ENCODE assay signal across 10 cellular contexts in the genomic region with DNA sequence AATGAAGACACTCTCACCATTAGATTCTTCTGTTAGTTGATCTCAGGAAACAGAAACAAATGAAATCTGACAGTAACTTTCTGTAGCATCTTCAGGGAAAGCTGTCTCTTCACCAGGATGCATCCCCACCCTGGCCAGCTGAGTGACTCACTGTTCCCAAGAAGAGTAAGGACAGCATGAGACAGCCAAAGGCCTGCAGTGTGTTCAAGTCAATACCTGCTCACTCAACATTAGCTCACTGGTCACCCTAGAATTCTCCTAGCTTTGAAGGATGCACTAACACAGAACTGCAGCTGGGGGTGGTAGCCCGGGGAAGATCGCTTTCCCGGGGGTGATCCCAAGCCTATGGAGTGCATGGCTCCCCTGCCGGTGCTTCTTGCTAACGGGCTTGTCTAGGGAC. TPM values are rescaled to one million over a fixed set of nuclear protein-coding genes. Genes with fewer than 3 reads are reported as not detected.
DNase-seq lines count a peak whose midpoint lies in the region; ATAC-seq and TF ChIP-seq lines count a peak whose summit lies in the region.
"Had no signal": no experiment of that assay in that cellular context is flagged by ENCODE, and none has a peak within 500 bp of the region (broad histone marks: within the 10 kb centered on the region; RNA-seq: fewer than 3 reads in every experiment).

No MANE protein-coding gene starts in this region.

- H3K27ac ChIP-seq in GM23248 (peak overlapping the region; percentile 85), hepatocyte (peak overlapping the region; percentile 93), smooth muscle cell (ENCODE audit: low read depth) (peak overlapping the region; percentile 77), MM.1S (ENCODE audit: low read length) (no peak overlapping the region)

- H3K4me3 ChIP-seq in GM23248 (peak overlapping the region; percentile 3; the same call in 1 of the 2 replicates), hepatocyte (no peak overlapping the region), smooth muscle cell (no peak overlapping the region), MM.1S (ENCODE audit: low read length) (no peak overlapping the region)

- H3K27me3 ChIP-seq in GM23248 (replicated peaks; ENCODE audit: insufficient read depth): no peaks in the 10 kb centered on the region
- H3K27me3 ChIP-seq in hepatocyte: no peaks in the 10 kb centered on the region
- no peaks in the 10 kb centered on the region for H3K27me3 ChIP-seq in smooth muscle cell (ENCODE audit: low read depth)
- H3K27me3 ChIP-seq in MM.1S (replicated peaks; ENCODE audit: insufficient read depth, low read length): no peaks in the 10 kb centered on the region

- H4K20me1 ChIP-seq in GM23248 (ENCODE audit: insufficient read depth): no peaks in the 10 kb centered on the region
- no peaks in the 10 kb centered on the region for H4K20me1 ChIP-seq in hepatocyte (ENCODE audit: insufficient read depth, poor library complexity, severe bottlenecking)
- H4K20me1 ChIP-seq in smooth muscle cell (ENCODE audit: low read depth): no peaks in the 10 kb centered on the region
- H4K20me1 ChIP-seq in MM.1S (ENCODE audit: insufficient read depth, low read length): no peaks in the 10 kb centered on the region

- DNase-seq in GM23248: peak; percentile 88
- no peak for DNase-seq in activated naive CD8-positive, alpha-beta T cell treated with anti-CD3 and anti-CD28 coated beads, Interleukin-2, amount 50 U/mL, for 24 hours
- peak; percentile 44 for DNase-seq in hepatocyte (ENCODE audit: low spot score)
- DNase-seq in smooth muscle cell (lab: John Stamatoyannopoulos, UW; ENCODE audit: unreplicated experiment): no peak
- DNase-seq in NK-92 treated with Interleukin-12 subunit alpha and Interleukin-12 subunit beta, amount 100 ng/mL, for 24 hours (lab: John Stamatoyannopoulos, UW): no peak
- DNase-seq in NCI-H2196 treated with DMSO at 0.1 percent for 48 hours (lab: John Stamatoyannopoulos, UW; ENCODE audit: unreplicated experiment): no peak
- no peak for DNase-seq in MM.1S
- DNase-seq: activated CD8-positive, alpha-beta memory T cell treated with anti-CD3 and anti-CD28 coated beads, Interleukin-2, amount 50 U/mL, for 4 hours; NCI-H510A had no signal

- H3K36me3 Mint-ChIP-seq in activated naive CD8-positive, alpha-beta T cell treated with anti-CD3 and anti-CD28 coated beads, Interleukin-2, amount 50 U/mL, for 24 hours (ENCODE audit: low read depth): peaks cover 22% of the 10 kb centered on the region

- 0 out of 2 replicates have a peak overlapping the region, but pooled peaks have one; percentile 11 for H2AFZ ChIP-seq in GM23248
- H2AFZ ChIP-seq in hepatocyte: no peak overlapping the region
- no peak overlapping the region for H2AFZ ChIP-seq in smooth muscle cell (ENCODE audit: low read depth)
- H2AFZ ChIP-seq in MM.1S (ENCODE audit: low read length): no peak overlapping the region

- H3K4me2 ChIP-seq in GM23248 (ENCODE audit: unreplicated experiment) (peak overlapping the region; percentile 40), hepatocyte (no peak overlapping the region), smooth muscle cell (peak overlapping the region; percentile 66), MM.1S (ENCODE audit: low read depth, low read length) (no peak overlapping the region)

- no peaks in the 10 kb centered on the region for H3K4me1 Mint-ChIP-seq in activated naive CD8-positive, alpha-beta T cell treated with anti-CD3 and anti-CD28 coated beads, Interleukin-2, amount 50 U/mL, for 24 hours

- peaks cover 11% of the 10 kb centered on the region for H3K79me2 ChIP-seq in GM23248 (ENCODE audit: insufficient read depth)
- H3K79me2 ChIP-seq in hepatocyte: no peaks in the 10 kb centered on the region
- H3K79me2 ChIP-seq in smooth muscle cell (ENCODE audit: low read depth): no peaks in the 10 kb centered on the region
- no peaks in the 10 kb centered on the region for H3K79me2 ChIP-seq in MM.1S (ENCODE audit: low read length)

- H3K9me3 ChIP-seq in GM23248 (ENCODE audit: low read depth): no peaks in the 10 kb centered on the region
- H3K9me3 ChIP-seq in hepatocyte (ENCODE audit: low read depth): no peaks in the 10 kb centered on the region
- H3K9me3 ChIP-seq in smooth muscle cell (replicated peaks; ENCODE audit: low read depth): no peaks in the 10 kb centered on the region
- H3K9me3 ChIP-seq in MM.1S (replicated peaks; ENCODE audit: insufficient read depth, low read length): no peaks in the 10 kb centered on the region

- H3K36me3 ChIP-seq in GM23248 (ENCODE audit: low read depth): 0 out of 2 replicates have a peak, but pooled peaks cover 9% of the 10 kb centered on the region
- no peaks in the 10 kb centered on the region for H3K36me3 ChIP-seq in hepatocyte (replicated peaks; ENCODE audit: insufficient read depth, low read depth)
- no peaks in the 10 kb centered on the region for H3K36me3 ChIP-seq in smooth muscle cell (ENCODE audit: low read depth)
- no peaks in the 10 kb centered on the region for H3K36me3 ChIP-seq in MM.1S (replicated peaks; ENCODE audit: insufficient read depth, low read length)

- no peak for ATAC-seq in activated naive CD8-positive, alpha-beta T cell treated with anti-CD3 and anti-CD28 coated beads, Interleukin-2, amount 50 U/mL, for 24 hours
- no peak for ATAC-seq in HG02852 (IDR thresholded peaks at IDR 0.05; ENCODE audit: unreplicated experiment)

- TF ChIP-seq CTCF in hepatocyte (IDR thresholded peaks at IDR 0.05; ENCODE audit: poor library complexity) (no peak), smooth muscle cell (IDR thresholded peaks at IDR 0.05; ENCODE audit: borderline replicate concordance, insufficient read depth, poor library complexity, severe bottlenecking) (no peak), MM.1S (IDR thresholded peaks at IDR 0.05; ENCODE audit: low read length) (no peak)

- H3F3A ChIP-seq in GM23248 (ENCODE audit: insufficient read depth) (peaks cover 38% of the 10 kb centered on the region), smooth muscle cell (ENCODE audit: low read depth) (peaks cover 14% of the 10 kb centered on the region), MM.1S (ENCODE audit: insufficient read depth, low read length) (no peaks in the 10 kb centered on the region)

- 46 to 56% methylated on average over 5 of the region's 5 CpGs for WGBS in GM23248 (ENCODE audit: low coverage in 1 of 2, low lambda C conversion rate in 2 of 2, missing lambda C conversion rate in 2 of 2), 2 experiments
- 94% methylated on average over 5 of the region's 5 CpGs for WGBS in hepatocyte (ENCODE audit: low lambda C conversion rate, missing lambda C conversion rate)
- WGBS in smooth muscle cell (ENCODE audit: low lambda C conversion rate): 86% methylated on average over 5 of the region's 5 CpGs

- no peak overlapping the region for H3K4me3 Mint-ChIP-seq in activated naive CD8-positive, alpha-beta T cell treated with anti-CD3 and anti-CD28 coated beads, Interleukin-2, amount 50 U/mL, for 24 hours

- no peaks in the 10 kb centered on the region for H3K9me3 Mint-ChIP-seq in activated naive CD8-positive, alpha-beta T cell treated with anti-CD3 and anti-CD28 coated beads, Interleukin-2, amount 50 U/mL, for 24 hours

- H3K9me2 ChIP-seq in GM23248 (ENCODE audit: insufficient read depth): no peaks in the 10 kb centered on the region
- no peaks in the 10 kb centered on the region for H3K9me2 ChIP-seq in hepatocyte (replicated peaks; ENCODE audit: insufficient read depth)
- no peaks in the 10 kb centered on the region for H3K9me2 ChIP-seq in MM.1S (replicated peaks; ENCODE audit: insufficient read depth, low read length)

- H3K27ac Mint-ChIP-seq in activated naive CD8-positive, alpha-beta T cell treated with anti-CD3 and anti-CD28 coated beads, Interleukin-2, amount 50 U/mL, for 24 hours: peak overlapping the region; percentile 49

- H3K4me1 ChIP-seq in GM23248 (ENCODE audit: insufficient read depth): peaks cover 26% of the 10 kb centered on the region
- H3K4me1 ChIP-seq in hepatocyte (ENCODE audit: insufficient read depth): peaks cover 6% of the 10 kb centered on the region
- H3K4me1 ChIP-seq in smooth muscle cell (ENCODE audit: low read depth): no peaks in the 10 kb centered on the region
- H3K4me1 ChIP-seq in MM.1S (ENCODE audit: low read length): no peaks in the 10 kb centered on the region

- H3K27me3 Mint-ChIP-seq in activated naive CD8-positive, alpha-beta T cell treated with anti-CD3 and anti-CD28 coated beads, Interleukin-2, amount 50 U/mL, for 24 hours: no peaks in the 10 kb centered on the region

- peak overlapping the region; percentile 54 for H3K9ac ChIP-seq in GM23248
- H3K9ac ChIP-seq in smooth muscle cell (ENCODE audit: low read depth): peak overlapping the region; percentile 14
- no peak overlapping the region for H3K9ac ChIP-seq in MM.1S (ENCODE audit: low read length)

- in situ Hi-C loops in GM23248 (cut with MboI): no loop called here

RNA-seq across cellular contexts. Expression of gene CLEC18B, which starts 28.2 kb away (rescaled TPM):
- 0.22 TPM in 1 of 2 replicates, not detected in the other for total RNA-seq in GM23248 (2014; rRNA removed; shearing (Covaris generic))
- 0.25 TPM in 1 of 2 replicates, not detected in the other for polyA plus RNA-seq in GM23248 (2016; fragmentation: Nextera tagmentation; extraction: Ambion mirVana)
- 0.23 and 8.3 TPM in 2 replicates for total RNA-seq in hepatocyte
- 0.21 and 0.35 TPM in 2 replicates for polyA plus RNA-seq in hepatocyte
- total RNA-seq in smooth muscle cell: 1.4 and 1.6 TPM in 2 replicates
- 0.87 and 2.9 TPM in 2 replicates for polyA plus RNA-seq in smooth muscle cell

Comparison
In these comparisons a context has a peak if more than half of its experiments do, and no peak if none do; other contexts are left out.
1. DNase-seq: peak in GM23248 (single experiment) and hepatocyte (single experiment); none in activated naive CD8-positive, alpha-beta T cell treated with anti-CD3 and anti-CD28 coated beads, Interleukin-2, amount 50 U/mL, for 24 hours (single experiment), smooth muscle cell (single experiment), NK-92 treated with Interleukin-12 subunit alpha and Interleukin-12 subunit beta, amount 100 ng/mL, for 24 hours (single experiment), NCI-H2196 treated with DMSO at 0.1 percent for 48 hours (single experiment) and MM.1S (single experiment).
2. H3K4me2 ChIP-seq: peak in GM23248 (single experiment) and smooth muscle cell (single experiment); none in hepatocyte (single experiment) and MM.1S (single experiment).